14 cellular contexts compared by ENCODE assay signal in genomic region chr6:26575494-26575939, GRCh38. TPM values are rescaled to one million over a fixed set of nuclear protein-coding genes. Genes with fewer than 3 reads are reported as not detected.
DNase-seq lines count a peak whose midpoint lies in the region; ATAC-seq and TF ChIP-seq lines count a peak whose summit lies in the region.
"Had no signal": no experiment of that assay in that cellular context is flagged by ENCODE, and none has a peak within 500 bp of the region (broad histone marks: within the 10 kb centered on the region; RNA-seq: fewer than 3 reads in every experiment).

No MANE protein-coding gene starts in this region.

- H3K4me3 ChIP-seq in BE2C (ENCODE audit: low read depth, low read length) (peak overlapping the region; percentile 72), HCT116 (replicated peaks in 1 of 2; ENCODE audit: low read depth in 1 of 2, low read length in 2 of 2) (no peak overlapping the region), SK-N-MC (no peak overlapping the region; the same call in 1 of the 2 replicates)
- H3K4me3 ChIP-seq: BLaER1, esophagus muscularis mucosa, GM23248 had no signal

- RAD21 ChIA-PET in HCT116 (lab: Charles Lee; ENCODE audit: low non-redundant PET in 1 of 2, low total read pairs in 2 of 2, uncharacterized antibody in 2 of 2, unreplicated experiment in 2 of 2): no interaction called here

- no peaks in the 10 kb centered on the region for H3K9me2 ChIP-seq in HCT116 (ENCODE audit: insufficient read depth)

- H3K9ac ChIP-seq in HCT116 (ENCODE audit: low read length): no peak overlapping the region
- H3K9ac ChIP-seq in SK-N-MC (ENCODE audit: insufficient read length): no peak overlapping the region
- H3K9ac ChIP-seq: BLaER1, GM23248 had no signal

- no peak for TF ChIP-seq RAD21 in HCT116 (IDR thresholded peaks at IDR 0.05; ENCODE audit: low read depth)

- POLR2A ChIA-PET in HCT116 (lab: Charles Lee): interaction anchor here (1.4 kb wide), 1 partner anchor 19 kb away, joined by 6 read pairs; no protein-coding TSS in a partner anchor

- intact Hi-C loops in HCT116 (cut with micrococcal nuclease): loop anchor here (10.0 kb wide), 2 partner anchors 511 to 659 kb away; no protein-coding TSS in a partner anchor

- H3K27ac ChIP-seq in HCT116 (ENCODE audit: low read depth, low read length): no peak overlapping the region
- peak overlapping the region; percentile 89; the same call in 1 of the 2 replicates for H3K27ac ChIP-seq in SK-N-MC
- H3K27ac ChIP-seq: BLaER1, esophagus muscularis mucosa, GM23248 had no signal

- TF ChIP-seq CTCF in BE2C (IDR thresholded peaks at IDR 0.05; ENCODE audit: low read depth, low read length): peak; percentile 6; the same call in 1 of the 2 replicates
- no peak for TF ChIP-seq CTCF in HCT116 (IDR thresholded peaks at IDR 0.05 in 2 of 3, conservative IDR thresholded peaks at IDR 0.05 in 1 of 3; ENCODE audit: borderline replicate concordance in 1 of 3, insufficient read depth in 1 of 3, low read depth in 2 of 3, low read length in 2 of 3)

- H3K4me2 ChIP-seq in HCT116 (ENCODE audit: low read length): peak overlapping the region; percentile 63; the same call in 1 of the 2 replicates
- H3K4me2 ChIP-seq: BLaER1 had no signal

- H4K20me1 ChIP-seq in HCT116 (ENCODE audit: insufficient read depth): no peaks in the 10 kb centered on the region
- H4K20me1 ChIP-seq: BLaER1 had no signal

- H2AFZ ChIP-seq in HCT116 (ENCODE audit: low read depth, low read length, poor library complexity, severe bottlenecking): no peak overlapping the region
- H2AFZ ChIP-seq: GM23248 had no signal

- H3K4me1 ChIP-seq in BE2C: no peaks in the 10 kb centered on the region
- H3K4me1 ChIP-seq in HCT116 (ENCODE audit: control insufficient read depth in 1 of 2, insufficient read depth in 2 of 2, low read length in 2 of 2): peaks cover 3 to 53% of the 10 kb centered on the region in 2 experiments; a peak in 3 of 4 replicates

- DNase-seq in BE2C (peak; percentile 64), HCT116 (ENCODE audit: low read depth, low spot score) (no peak), SK-N-MC (ENCODE audit: low read depth, low spot score) (no peak), fibroblast of gingiva (ENCODE audit: low read depth) (peak; percentile 54), NCI-H2107 (lab: John Stamatoyannopoulos, UW) (no peak), SIG-M5 treated with dmso at 0.1 percent for 504 hours (lab: John Stamatoyannopoulos, UW; ENCODE audit: unreplicated experiment) (no peak)
- DNase-seq: activated T-cell treated with anti-CD3 and anti-CD28 coated beads, Interleukin-2, amount 50 U/mL, for 48 hours; caudate nucleus; GM23248; NCI-H2081 treated with DMSO at 0.1 percent for 48 hours had no signal

- TF ChIP-seq POLR2A in HCT116 (IDR thresholded peaks at IDR 0.05; ENCODE audit: borderline replicate concordance, extremely low read depth, insufficient read depth, insufficient read length): no peak

- CTCF ChIA-PET in HCT116 (lab: Charles Lee): interaction anchor here (0.7 to 4.1 kb wide), 2 partner anchors 19 to 234 kb away, joined by 3 to 45 read pairs; no protein-coding TSS in a partner anchor

- H3K27me3 ChIP-seq in BE2C: no peaks in the 10 kb centered on the region
- H3K27me3 ChIP-seq in HCT116 (ENCODE audit: insufficient read depth, low read length): no peaks in the 10 kb centered on the region
- H3K27me3 ChIP-seq: BLaER1 had no signal

- H3K9me3 ChIP-seq in BE2C (no peaks in the 10 kb centered on the region; the same call in 1 of the 2 replicates), HCT116 (ENCODE audit: control insufficient read depth in 1 of 2, insufficient read depth in 1 of 2, low read depth in 1 of 2, low read length in 2 of 2) (no peaks in the 10 kb centered on the region), SK-N-MC (ENCODE audit: low read depth, low read length) (no peaks in the 10 kb centered on the region)

- H3K79me2 ChIP-seq in HCT116 (ENCODE audit: insufficient read depth, low read length): no peaks in the 10 kb centered on the region

- BruUV-seq in HCT116 (replicated peaks; lab: Mats Ljungman, UMichigan): no TSS peak

- no peaks in the 10 kb centered on the region for H3K36me3 ChIP-seq in BE2C
- H3K36me3 ChIP-seq in HCT116 (ENCODE audit: control insufficient read depth in 1 of 2, insufficient read depth in 2 of 2, low read length in 2 of 2): no peaks in the 10 kb centered on the region
- no peaks in the 10 kb centered on the region for H3K36me3 ChIP-seq in SK-N-MC (ENCODE audit: insufficient read depth, low read length)
- H3K36me3 ChIP-seq: BLaER1, esophagus muscularis mucosa had no signal

- ATAC-seq in HCT116 (peak; percentile 69), HG03342 (IDR thresholded peaks at IDR 0.05; ENCODE audit: unreplicated experiment) (no peak), HG02588 (IDR thresholded peaks at IDR 0.05; ENCODE audit: unreplicated experiment) (no peak)

TF ChIP-seq in HCT116, 20 proteins besides CTCF, POLR2A, EP300 and RAD21:
- TF ChIP-seq SIN3A (IDR thresholded peaks at IDR 0.05; ENCODE audit: low read depth) (peak; percentile 39; the same call in 1 of the 2 replicates), CBX3 (IDR thresholded peaks at IDR 0.05; ENCODE audit: low read depth) (peak; percentile 77; the same call in 1 of the 2 replicates), JUND (IDR thresholded peaks at IDR 0.05) (no peak), SP1 (IDR thresholded peaks at IDR 0.05; ENCODE audit: low read depth) (no peak)
- TF ChIP-seq, protein P1, sequence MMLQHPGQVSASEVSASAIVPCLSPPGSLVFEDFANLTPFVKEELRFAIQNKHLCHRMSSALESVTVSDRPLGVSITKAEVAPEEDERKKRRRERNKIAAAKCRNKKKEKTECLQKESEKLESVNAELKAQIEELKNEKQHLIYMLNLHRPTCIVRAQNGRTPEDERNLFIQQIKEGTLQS (IDR thresholded peaks at IDR 0.05): peak; percentile 90; the same call in 1 of the 2 replicates
- TF ChIP-seq, protein P2, sequence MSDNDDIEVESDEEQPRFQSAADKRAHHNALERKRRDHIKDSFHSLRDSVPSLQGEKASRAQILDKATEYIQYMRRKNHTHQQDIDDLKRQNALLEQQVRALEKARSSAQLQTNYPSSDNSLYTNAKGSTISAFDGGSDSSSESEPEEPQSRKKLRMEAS (IDR thresholded peaks at IDR 0.05): peak; percentile 27; the same call in 1 of the 2 replicates

RNA-seq across cellular contexts. Expression of gene ABT1, which starts 21.2 kb away (rescaled TPM):
- 65.8 TPM for polyA plus RNA-seq in BE2C (2012; ENCODE audit: insufficient read depth, insufficient read length, low read depth)
- 26.7 TPM for total RNA-seq in HCT116 (2021; ENCODE audit: unreplicated experiment)
- 21.8 and 22.1 TPM in 2 replicates for polyA plus RNA-seq in HCT116 (2012)

RNA-seq across cellular contexts. Expression of gene HMGN4, which starts 37.4 kb away (rescaled TPM):
- polyA plus RNA-seq in BE2C (2012; ENCODE audit: insufficient read depth, insufficient read length, low read depth): 59.1 TPM
- total RNA-seq in HCT116 (2021; ENCODE audit: unreplicated experiment): 73.8 TPM
- 48.2 and 64.6 TPM in 2 replicates for polyA plus RNA-seq in HCT116 (2012)

Comparison
In these comparisons a context has a peak if more than half of its experiments do, and no peak if none do; other contexts are left out.
1. DNase-seq: peak in BE2C (single experiment) and fibroblast of gingiva (single experiment); none in HCT116 (single experiment), SK-N-MC (single experiment), NCI-H2107 (single experiment) and SIG-M5 treated with dmso at 0.1 percent for 504 hours (single experiment).